ENCODE assay signal across 1 cellular context in the genomic region with DNA sequence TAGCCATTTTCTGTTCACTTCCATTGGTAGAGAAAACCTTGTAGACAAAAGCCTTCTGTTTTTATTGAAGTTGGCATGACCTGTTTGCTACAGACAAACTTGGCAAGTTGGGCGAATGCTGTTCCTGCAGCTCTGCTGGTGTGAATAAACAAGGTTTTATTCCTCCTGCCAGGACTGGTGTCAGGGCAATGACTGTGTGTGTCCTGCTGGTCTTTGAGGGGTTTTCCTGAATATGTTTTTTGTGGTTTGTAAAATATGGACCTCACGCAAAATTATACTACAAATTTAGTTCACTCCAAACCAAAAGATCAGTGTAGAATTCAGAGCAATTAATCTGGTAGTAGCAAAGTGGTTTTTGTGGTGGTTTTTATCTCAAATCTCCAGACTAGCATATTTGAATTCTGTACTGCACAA.
TF ChIP-seq lines count a peak whose summit lies in the region.

No MANE protein-coding gene starts in this region.

TF ChIP-seq in GM12878, 131 proteins besides CTCF, POLR2A, EP300 and RAD21 (continued from another document):
- TF ChIP-seq SMAD5 (IDR thresholded peaks at IDR 0.05; ENCODE audit: low read depth), result no peak
- TF ChIP-seq RUNX3 (IDR thresholded peaks at IDR 0.05; ENCODE audit: low read length), result peak; percentile 53
- TF ChIP-seq WRNIP1 (IDR thresholded peaks at IDR 0.05; ENCODE audit: borderline replicate concordance, low read depth, low read length), result no peak
- TF ChIP-seq CREM (IDR thresholded peaks at IDR 0.05; ENCODE audit: low read depth), result no peak
TF ChIP-seq in GM12878: peak in this region for 3.
